22 cellular contexts compared by ENCODE assay signal in the genomic region with DNA sequence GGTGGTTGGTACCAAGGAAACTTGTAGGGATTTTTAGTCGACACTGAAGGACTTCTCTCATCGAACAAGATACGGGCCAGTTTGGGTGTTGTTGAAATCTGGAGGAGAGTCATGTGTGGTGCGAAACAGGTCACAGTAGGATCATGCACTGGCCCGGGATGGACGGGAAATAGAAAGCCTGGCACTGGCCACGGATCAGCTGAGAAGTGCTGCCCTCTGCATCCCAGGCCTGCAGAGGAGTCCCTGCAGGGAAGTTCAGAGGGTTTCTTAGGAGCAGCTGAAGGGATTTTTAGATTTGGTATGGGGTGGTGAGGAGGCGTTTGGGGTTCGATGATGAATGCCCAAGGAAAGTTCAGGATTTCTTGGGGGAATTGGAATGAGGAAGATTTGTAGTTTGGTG.
"Had no signal": no experiment of that assay in that cellular context is flagged by ENCODE, and none has a peak within 500 bp of the region (broad histone marks: within the 10 kb centered on the region; RNA-seq: fewer than 3 reads in every experiment).

No MANE protein-coding gene starts in this region.

- H3K4me1 Mint-ChIP-seq: activated CD4-positive, alpha-beta T cell treated with anti-CD3 and anti-CD28 coated beads for 36 hours; activated naive CD4-positive, alpha-beta T cell treated with anti-CD3 and anti-CD28 coated beads, Interleukin-2, amount 10 ng/mL, durations not matched to agents 7 days and 5 days; memory B cell; T-cell had no signal

- H3K27me3 ChIP-seq: esophagus muscularis mucosa, transverse colon, uterus had no signal

- H3K4me1 ChIP-seq: uterus had no signal

- ATAC-seq: activated CD4-positive, alpha-beta T cell treated with anti-CD3 and anti-CD28 coated beads for 36 hours; natural killer cell treated with Interleukin-12 subunit alpha and Interleukin-12 subunit beta and Interleukin-15 and Interleukin-18, amount 100 ng/mL, for 72 hours; stimulated activated naive B cell treated with anti-CD40 and anti-IgM and Interleukin-4, amounts not matched to agents 10 μg/mL and 1 μg/mL and 100 μg/mL, for 72 hours; T-cell had no signal

- DNase-seq: activated CD4-positive, alpha-beta memory T cell treated with anti-CD3 and anti-CD28 coated beads for 36 hours; activated CD4-positive, alpha-beta T cell treated with anti-CD3 and anti-CD28 coated beads for 36 hours; activated effector memory CD4-positive, alpha-beta T cell treated with anti-CD3 and anti-CD28 coated beads, Interleukin-2, amount 50 U/mL, for 16 hours; activated naive CD4-positive, alpha-beta T cell treated with anti-CD3 and anti-CD28 coated beads, Interleukin-2, amount 10 ng/mL, durations not matched to agents 7 days and 5 days; amygdala; effector CD8-positive, alpha-beta T cell; glutamatergic neuron; hypothalamus; retina; stimulated activated CD4-positive, alpha-beta T cell treated with anti-CD3 and anti-CD28 coated beads, Interleukin-2, amount 100 ng/mL, for 48 hours; stimulated activated CD8-positive, alpha-beta memory T cell treated with anti-CD3 and anti-CD28 coated beads, Interleukin-4, amount 100 ng/mL, for 48 hours; stimulated activated naive B cell treated with anti-CD40 and anti-IgM and Interleukin-4, amounts not matched to agents 10 μg/mL and 1 μg/mL and 100 μg/mL, for 72 hours; T-cell; transverse colon; uterus had no signal

- H3K4me3 ChIP-seq: esophagus muscularis mucosa, transverse colon, uterus had no signal

- H3K36me3 Mint-ChIP-seq: activated CD4-positive, alpha-beta memory T cell treated with anti-CD3 and anti-CD28 coated beads for 36 hours; activated naive CD4-positive, alpha-beta T cell treated with anti-CD3 and anti-CD28 coated beads, Interleukin-2, amount 10 ng/mL, durations not matched to agents 7 days and 5 days; memory B cell; natural killer cell treated with Interleukin-12 subunit alpha and Interleukin-12 subunit beta and Interleukin-15 and Interleukin-18, amount 100 ng/mL, for 72 hours; stimulated activated naive B cell treated with anti-CD40 and anti-IgM and Interleukin-4, amounts not matched to agents 10 μg/mL and 1 μg/mL and 100 μg/mL, for 72 hours; T-cell had no signal

- H3K27ac Mint-ChIP-seq: activated CD4-positive, alpha-beta memory T cell treated with anti-CD3 and anti-CD28 coated beads for 36 hours; activated CD4-positive, alpha-beta T cell treated with anti-CD3 and anti-CD28 coated beads for 36 hours; activated naive CD4-positive, alpha-beta T cell treated with anti-CD3 and anti-CD28 coated beads, Interleukin-2, amount 10 ng/mL, durations not matched to agents 7 days and 5 days; dendritic cell treated with granulocyte-macrophage colony-stimulating factor and Interleukin-4, amounts not matched to agents 40 ng/mL and 50 ng/mL, for 4 days; memory B cell; natural killer cell treated with Interleukin-12 subunit alpha and Interleukin-12 subunit beta and Interleukin-15 and Interleukin-18, amount 100 ng/mL, for 72 hours; progenitor cell of endocrine pancreas; stimulated activated naive B cell treated with anti-CD40 and anti-IgM and Interleukin-4, amounts not matched to agents 10 μg/mL and 1 μg/mL and 100 μg/mL, for 72 hours; T-cell; T-helper 2 cell treated with Interferon-gamma antibody and Interleukin-4, amounts not matched to agents 5 μg/mL and 100 μg/mL, for 36 hours had no signal

- H3K27ac ChIP-seq: esophagus muscularis mucosa, transverse colon, uterus had no signal

- H3K36me3 ChIP-seq: esophagus muscularis mucosa, transverse colon, uterus had no signal

- H3K9me3 ChIP-seq: esophagus muscularis mucosa, transverse colon, uterus had no signal

- H3K4me3 Mint-ChIP-seq: activated CD4-positive, alpha-beta memory T cell treated with anti-CD3 and anti-CD28 coated beads for 36 hours; activated CD4-positive, alpha-beta T cell treated with anti-CD3 and anti-CD28 coated beads for 36 hours; activated naive CD4-positive, alpha-beta T cell treated with anti-CD3 and anti-CD28 coated beads, Interleukin-2, amount 10 ng/mL, durations not matched to agents 7 days and 5 days; dendritic cell treated with granulocyte-macrophage colony-stimulating factor and Interleukin-4, amounts not matched to agents 40 ng/mL and 50 ng/mL, for 4 days; memory B cell; natural killer cell treated with Interleukin-12 subunit alpha and Interleukin-12 subunit beta and Interleukin-15 and Interleukin-18, amount 100 ng/mL, for 72 hours; stimulated activated naive B cell treated with anti-CD40 and anti-IgM and Interleukin-4, amounts not matched to agents 10 μg/mL and 1 μg/mL and 100 μg/mL, for 72 hours; T-cell; T-helper 2 cell treated with Interferon-gamma antibody and Interleukin-4, amounts not matched to agents 5 μg/mL and 100 μg/mL, for 36 hours had no signal

- FAIRE-seq: frontal cortex had no signal

- H3K9me3 Mint-ChIP-seq: activated CD4-positive, alpha-beta memory T cell treated with anti-CD3 and anti-CD28 coated beads for 36 hours; activated naive CD4-positive, alpha-beta T cell treated with anti-CD3 and anti-CD28 coated beads, Interleukin-2, amount 10 ng/mL, durations not matched to agents 7 days and 5 days; dendritic cell treated with granulocyte-macrophage colony-stimulating factor and Interleukin-4, amounts not matched to agents 40 ng/mL and 50 ng/mL, for 4 days; memory B cell; natural killer cell treated with Interleukin-12 subunit alpha and Interleukin-12 subunit beta and Interleukin-15 and Interleukin-18, amount 100 ng/mL, for 72 hours; stimulated activated naive B cell treated with anti-CD40 and anti-IgM and Interleukin-4, amounts not matched to agents 10 μg/mL and 1 μg/mL and 100 μg/mL, for 72 hours; T-cell; T-helper 2 cell treated with Interferon-gamma antibody and Interleukin-4, amounts not matched to agents 5 μg/mL and 100 μg/mL, for 36 hours had no signal
